Comparison of ENCODE assay signal across 20 cellular contexts in genomic region chr13:32455594-32455903, GRCh38. TPM values are rescaled to one million over a fixed set of nuclear protein-coding genes. Genes with fewer than 3 reads are reported as not detected.
A peak's percentile ranks its signal among the peaks of the same experiment; 100 is the strongest.
DNase-seq lines count a peak whose midpoint lies in the region; ATAC-seq, FAIRE-seq and TF ChIP-seq lines count a peak whose summit lies in the region.
"Had no signal": no experiment of that assay in that cellular context is flagged by ENCODE, and none has a peak within 500 bp of the region (broad histone marks: within the 10 kb centered on the region; RNA-seq: fewer than 3 reads in every experiment).

No MANE protein-coding gene starts in this region.

- no peak overlapping the region for H3K14ac ChIP-seq in mesenchymal stem cell (ENCODE audit: low read length in 2 of 2)

- ATAC-seq in HepG2 (no peak), right lobe of liver (no peak), psoas muscle (no peak)
- no peak for ATAC-seq in activated T-helper 17 cell treated with anti-CD3 and anti-CD28 coated beads, Interleukin-2, amount 50 U/mL, for 72 hours (replicated peaks)
- ATAC-seq: GM12878 had no signal

- no peak overlapping the region for H3K23ac ChIP-seq in mesenchymal stem cell (ENCODE audit: low read length in 2 of 2)

- in situ Hi-C loops in HepG2 (cut with HindIII; ENCODE audit: extremely low pct_ligation_motif_present, low pct_unique_long_range_greater_than_20kb) = no loop called here

- H3K9ac ChIP-seq in HepG2 (ENCODE audit: insufficient read depth, low read depth, low read length) = peak overlapping the region; percentile 41; the same call in 1 of the 2 replicates
- H3K9ac ChIP-seq in neural progenitor cell = no peak overlapping the region
- H3K9ac ChIP-seq in mesenchymal stem cell (ENCODE audit: low read length) = no peak overlapping the region
- H3K9ac ChIP-seq: BLaER1 treated with 17β-estradiol and CSF1 and Interleukin-3, amounts not matched to agents 10 nM and 100 nM had no signal

- no peak overlapping the region for H3K18ac ChIP-seq in mesenchymal stem cell (ENCODE audit: low read depth in 1 of 2, low read length in 2 of 2)

- H3K4me1 ChIP-seq in HepG2 (ENCODE audit: insufficient read depth, low read length) (peaks cover 42% of the 10 kb centered on the region), right lobe of liver (peaks cover 0 to 8% (median 0%) of the 10 kb centered on the region in 4 donors), neural progenitor cell (no peaks in the 10 kb centered on the region), psoas muscle (peaks cover 8% of the 10 kb centered on the region), mesenchymal stem cell (ENCODE audit: control insufficient read depth, insufficient read depth, low read depth, low read length) (peaks cover 1% of the 10 kb centered on the region)

- no peak overlapping the region for H2AFZ ChIP-seq in HepG2 (ENCODE audit: low read length)
- no peak overlapping the region for H2AFZ ChIP-seq in neural progenitor cell (replicated peaks)
- no peak overlapping the region for H2AFZ ChIP-seq in mesenchymal stem cell (ENCODE audit: low read depth, low read length)

- no peak overlapping the region for H3K4ac ChIP-seq in mesenchymal stem cell (ENCODE audit: low read depth in 1 of 2, low read length in 2 of 2)

- DNase-seq in HepG2 (ENCODE audit: low spot score) = no peak
- no peak for DNase-seq in right lobe of liver
- no peak for DNase-seq in neural progenitor cell (ENCODE audit: low spot score)
- DNase-seq in psoas muscle = no peak
- DNase-seq in mesenchymal stem cell = no peak
- DNase-seq in KG1 (lab: John Stamatoyannopoulos, UW) = no peak
- DNase-seq: CD4-positive, CD25-positive, alpha-beta regulatory T cell; CD8-positive, alpha-beta memory T cell; COR-L47; DMS 273 treated with DMSO at 0.1 percent for 48 hours; DMS53; DND-41; EL; H9 had no signal

- no peak for TF ChIP-seq RAD21 in HepG2 (CRISPR knock-in tag; IDR thresholded peaks at IDR 0.05)

- H3K9me3 Mint-ChIP-seq in activated T-helper 17 cell treated with anti-CD3 and anti-CD28 coated beads, Interleukin-2, amount 50 U/mL, for 72 hours = peaks cover 12% of the 10 kb centered on the region
- H3K9me3 Mint-ChIP-seq in neural progenitor cell = peaks cover 32% of the 10 kb centered on the region

- H3K27ac ChIP-seq in HepG2 (ENCODE audit: extremely low read length, insufficient read depth, low read length) (peak overlapping the region; percentile 54), right lobe of liver (no peak overlapping the region), neural progenitor cell (no peak overlapping the region), psoas muscle (peak overlapping the region; percentile 56), mesenchymal stem cell (ENCODE audit: low read length, poor library complexity, severe bottlenecking) (no peak overlapping the region)
- H3K27ac ChIP-seq: BLaER1 treated with 17β-estradiol and CSF1 and Interleukin-3, amounts not matched to agents 10 nM and 100 nM had no signal

- peak overlapping the region; percentile 2 for H3K27ac Mint-ChIP-seq in activated T-helper 17 cell treated with anti-CD3 and anti-CD28 coated beads, Interleukin-2, amount 50 U/mL, for 72 hours
- H3K27ac Mint-ChIP-seq in neural progenitor cell = no peak overlapping the region
- H3K27ac Mint-ChIP-seq: B cell had no signal

- H3K4me2 ChIP-seq in HepG2 (ENCODE audit: low read depth, low read length) = peak overlapping the region; percentile 62
- H3K4me2 ChIP-seq in neural progenitor cell = no peak overlapping the region
- H3K4me2 ChIP-seq in mesenchymal stem cell (ENCODE audit: low read length, poor library complexity, severe bottlenecking) = no peak overlapping the region
- H3K4me2 ChIP-seq: BLaER1 treated with 17β-estradiol and CSF1 and Interleukin-3, amounts not matched to agents 10 nM and 100 nM had no signal

- H2BK5ac ChIP-seq in mesenchymal stem cell (ENCODE audit: low read depth, low read length, poor library complexity, severe bottlenecking) = no peak overlapping the region

- no peaks in the 10 kb centered on the region for H3K27me3 Mint-ChIP-seq in activated T-helper 17 cell treated with anti-CD3 and anti-CD28 coated beads, Interleukin-2, amount 50 U/mL, for 72 hours
- H3K27me3 Mint-ChIP-seq in neural progenitor cell (ENCODE audit: insufficient read depth, low read depth) = peaks cover 5% of the 10 kb centered on the region
- H3K27me3 Mint-ChIP-seq: B cell; CD4-positive, CD25-positive, alpha-beta regulatory T cell; CD8-positive, alpha-beta memory T cell had no signal

- H3K79me1 ChIP-seq in mesenchymal stem cell (replicated peaks; ENCODE audit: low read length, poor library complexity, severe bottlenecking) = peaks cover 20% of the 10 kb centered on the region

- POLR2A ChIA-PET in HepG2 (lab: Yijun Ruan, JAX) = interaction anchor here (0.7 kb wide), 1 partner anchor 27 kb away, joined by 3 read pairs; the partner anchor contains the start of gene N4BP2L1

- TF ChIP-seq CTCF in HepG2 (CRISPR knock-in tag; IDR thresholded peaks at IDR 0.05) (no peak), right lobe of liver (IDR thresholded peaks at IDR 0.05) (no peak), neural progenitor cell (IDR thresholded peaks at IDR 0.05) (no peak), psoas muscle (IDR thresholded peaks at IDR 0.05) (no peak)

- H2BK120ac ChIP-seq in mesenchymal stem cell (ENCODE audit: low read depth, low read length) = no peak overlapping the region

- no peak overlapping the region for H4K91ac ChIP-seq in mesenchymal stem cell (ENCODE audit: low read length)

- peaks cover 27% of the 10 kb centered on the region for H3K36me3 Mint-ChIP-seq in activated T-helper 17 cell treated with anti-CD3 and anti-CD28 coated beads, Interleukin-2, amount 50 U/mL, for 72 hours (ENCODE audit: low read depth)
- peaks cover 13% of the 10 kb centered on the region for H3K36me3 Mint-ChIP-seq in neural progenitor cell

- H3K27me3 ChIP-seq in HepG2 (ENCODE audit: control insufficient read depth in 1 of 2, insufficient read depth in 2 of 2, low read length in 2 of 2) = no peaks in the 10 kb centered on the region
- H3K27me3 ChIP-seq in right lobe of liver = no peaks in the 10 kb centered on the region
- no peaks in the 10 kb centered on the region for H3K27me3 ChIP-seq in neural progenitor cell
- H3K27me3 ChIP-seq in psoas muscle (ENCODE audit: insufficient read depth in 3 of 3, low read length in 2 of 3) = no peaks in the 10 kb centered on the region
- H3K27me3 ChIP-seq in mesenchymal stem cell (ENCODE audit: control insufficient read depth in 1 of 2, insufficient read depth in 1 of 2, low read length in 2 of 2) = no peaks in the 10 kb centered on the region
- H3K27me3 ChIP-seq: BLaER1 treated with 17β-estradiol and CSF1 and Interleukin-3, amounts not matched to agents 10 nM and 100 nM had no signal

- peak overlapping the region in 1 of 3 experiments; percentile 6; a peak in 1 of 6 replicates for H3K4me3 ChIP-seq in HepG2 (replicated peaks in 1 of 3; ENCODE audit: insufficient read depth in 1 of 3, low read depth in 2 of 3, low read length in 3 of 3)
- no peak overlapping the region for H3K4me3 ChIP-seq in right lobe of liver
- H3K4me3 ChIP-seq in neural progenitor cell = no peak overlapping the region
- no peak overlapping the region for H3K4me3 ChIP-seq in psoas muscle
- no peak overlapping the region for H3K4me3 ChIP-seq in mesenchymal stem cell (ENCODE audit: insufficient read depth in 1 of 2, low read depth in 1 of 2, low read length in 2 of 2)
- H3K4me3 ChIP-seq: BLaER1 treated with 17β-estradiol and CSF1 and Interleukin-3, amounts not matched to agents 10 nM and 100 nM; GM12878 had no signal

- no peaks in the 10 kb centered on the region for H3F3A ChIP-seq in neural progenitor cell (ENCODE audit: low read depth)

- TF ChIP-seq POLR2A in HepG2 (IDR thresholded peaks at IDR 0.05; ENCODE audit: insufficient read depth in 1 of 2, low read depth in 2 of 2, low read length in 2 of 2) = no peak
- TF ChIP-seq POLR2A in right lobe of liver (IDR thresholded peaks at IDR 0.05) = no peak

- H2BK15ac ChIP-seq in mesenchymal stem cell (ENCODE audit: low read depth, poor library complexity, severe bottlenecking) = no peak overlapping the region

- no peaks in the 10 kb centered on the region for H3K36me3 ChIP-seq in HepG2 (replicated peaks in 1 of 2; ENCODE audit: control insufficient read depth in 1 of 2, insufficient read depth in 2 of 2, low read length in 2 of 2)
- no peaks in the 10 kb centered on the region for H3K36me3 ChIP-seq in right lobe of liver
- H3K36me3 ChIP-seq in neural progenitor cell = no peaks in the 10 kb centered on the region
- H3K36me3 ChIP-seq in psoas muscle (ENCODE audit: insufficient read depth in 1 of 2, low read depth in 1 of 2) = peaks cover 0 to 4% of the 10 kb centered on the region in 2 donors
- peaks cover 27 to 75% of the 10 kb centered on the region in 2 experiments for H3K36me3 ChIP-seq in mesenchymal stem cell (ENCODE audit: control insufficient read depth in 1 of 2, insufficient read depth in 2 of 2, low read depth in 1 of 2, low read length in 2 of 2)

- no peaks in the 10 kb centered on the region for H4K20me1 ChIP-seq in HepG2 (ENCODE audit: insufficient read depth, low read length)
- H4K20me1 ChIP-seq in neural progenitor cell (ENCODE audit: low read depth) = no peaks in the 10 kb centered on the region
- H4K20me1 ChIP-seq: BLaER1 treated with 17β-estradiol and CSF1 and Interleukin-3, amounts not matched to agents 10 nM and 100 nM had no signal

- H3K9me3 ChIP-seq in HepG2 (ENCODE audit: low read length) = peaks cover 21% of the 10 kb centered on the region
- H3K9me3 ChIP-seq in right lobe of liver = peaks cover 0 to 9% (median 0%) of the 10 kb centered on the region in 4 donors
- peaks cover 9% of the 10 kb centered on the region for H3K9me3 ChIP-seq in neural progenitor cell (ENCODE audit: low read depth)
- peaks cover 22% of the 10 kb centered on the region for H3K9me3 ChIP-seq in psoas muscle
- H3K9me3 ChIP-seq in mesenchymal stem cell (ENCODE audit: control insufficient read depth, low read length) = peaks cover 34% of the 10 kb centered on the region

- H3K79me2 ChIP-seq in HepG2 (ENCODE audit: insufficient read depth, low read length) (no peaks in the 10 kb centered on the region), neural progenitor cell (ENCODE audit: low read depth) (no peaks in the 10 kb centered on the region)

- H3K4me1 Mint-ChIP-seq in activated T-helper 17 cell treated with anti-CD3 and anti-CD28 coated beads, Interleukin-2, amount 50 U/mL, for 72 hours = peaks cover 6% of the 10 kb centered on the region
- H3K4me1 Mint-ChIP-seq in neural progenitor cell = no peaks in the 10 kb centered on the region
- H3K4me1 Mint-ChIP-seq: B cell, H9 had no signal

- H2BK12ac ChIP-seq in mesenchymal stem cell (ENCODE audit: low read length in 2 of 2) = no peak overlapping the region

- WGBS in HepG2 (ENCODE audit: low lambda C conversion rate) = no CpG with 5 or more reads among the region's 2 CpGs
- no CpG with 5 or more reads among the region's 2 CpGs for WGBS in right lobe of liver (ENCODE audit: insufficient coverage, low coverage, low lambda C conversion rate, missing lambda C conversion rate)
- 93 to 97% (median 94%) methylated on average over 2 of the region's 2 CpGs for WGBS in psoas muscle, 3 donors
- 96% methylated on average over 2 of the region's 2 CpGs for WGBS in mesenchymal stem cell

- no TSS peak for BruUV-seq in HepG2 (replicated peaks; lab: Mats Ljungman, UMichigan)

- FAIRE-seq in HepG2 (lab: Jason Lieb, UNC) = no peak
- FAIRE-seq: GM12878, H1, HTR-8/SVneo had no signal

- no peak overlapping the region for H3K4me3 Mint-ChIP-seq in activated T-helper 17 cell treated with anti-CD3 and anti-CD28 coated beads, Interleukin-2, amount 50 U/mL, for 72 hours
- H3K4me3 Mint-ChIP-seq in neural progenitor cell = peak overlapping the region; percentile 5
- H3K4me3 Mint-ChIP-seq: B cell; CD4-positive, CD25-positive, alpha-beta regulatory T cell; CD8-positive, alpha-beta memory T cell; H9 had no signal

- H4K8ac ChIP-seq in mesenchymal stem cell (ENCODE audit: low read length) = no peak overlapping the region

- intact Hi-C loops in HepG2 (cut with micrococcal nuclease; ENCODE audit: unreplicated experiment) = no loop called here
- intact Hi-C loops in right lobe of liver (cut with DNase I) = no loop called here
- intact Hi-C loops in psoas muscle (cut with DNase I) = no loop called here

- CTCF ChIA-PET in HepG2 (lab: Yijun Ruan, JAX; ENCODE audit: low intra/inter-chr PET ratio, low total read pairs) = no interaction called here

- TF ChIP-seq EP300 in HepG2 (IDR thresholded peaks at IDR 0.05; ENCODE audit: low read depth in 2 of 2, low read length in 2 of 2) (no peak), HepG2 (CRISPR knock-in tag; IDR thresholded peaks at IDR 0.05; ENCODE audit: borderline replicate concordance) (no peak)

- H2AK5ac ChIP-seq in mesenchymal stem cell (ENCODE audit: low read length, severe bottlenecking) = no peak overlapping the region

RNA-seq across cellular contexts. Expression of gene N4BP2L1, which starts 27.6 kb away (rescaled TPM):
- total RNA-seq in HepG2 (2016; rRNA removed; fragmentation: Illumina TruSeq; extraction: Trizol) = 11.8 and 13.2 TPM in 2 replicates
- total RNA-seq in HepG2 (2016; cell fraction: cytosol; rRNA removed; fragmentation: Illumina TruSeq; extraction: Trizol; ENCODE audit: low read depth) = 3.8 and 4.6 TPM in 2 replicates
- 11.6 and 12.8 TPM in 2 replicates for total RNA-seq in HepG2 (2016; cell fraction: insoluble cytoplasmic fraction; rRNA removed; fragmentation: Illumina TruSeq; extraction: Trizol)
- total RNA-seq in HepG2 (2016; cell fraction: membrane; rRNA removed; fragmentation: Illumina TruSeq; extraction: Trizol) = 8.3 and 8.8 TPM in 2 replicates
- total RNA-seq in HepG2 (2016; cell fraction: nucleus; rRNA removed; fragmentation: Illumina TruSeq; extraction: Trizol) = 13.1 and 18.3 TPM in 2 replicates
- polyA plus RNA-seq in HepG2 (2011; rRNA removed) = 30.4 and 34.5 TPM in 2 replicates
- polyA plus RNA-seq in HepG2 (2011; cell fraction: cytosol; rRNA removed) = 15.0 and 21.1 TPM in 2 replicates
- 27.0 and 36.1 TPM in 2 replicates for polyA plus RNA-seq in HepG2 (2011; cell fraction: nucleus; rRNA removed)
- 30.9 and 33.4 TPM in 2 replicates for polyA plus RNA-seq in HepG2 (2012)
- 3.5 and 4.7 TPM in 2 replicates for polyA plus RNA-seq in HepG2 (2016; cell fraction: cytosol; fragmentation: Illumina TruSeq; extraction: Trizol; ENCODE audit: low read depth)
- polyA plus RNA-seq in HepG2 (2016; cell fraction: insoluble cytoplasmic fraction; fragmentation: Illumina TruSeq; extraction: Trizol; ENCODE audit: low read depth) = 13.1 and 14.1 TPM in 2 replicates
- 9.2 and 9.4 TPM in 2 replicates for polyA plus RNA-seq in HepG2 (2016; cell fraction: membrane; fragmentation: Illumina TruSeq; extraction: Trizol; ENCODE audit: low read depth)
- polyA plus RNA-seq in HepG2 (2016; cell fraction: nucleus; fragmentation: Illumina TruSeq; extraction: Trizol; ENCODE audit: insufficient read depth, low read depth) = 29.5 and 35.4 TPM in 2 replicates
- 8.4 TPM in 1 of 2 replicates, not detected in the other for polyA minus RNA-seq in HepG2 (2011; rRNA and poly(A)+ RNA removed; ENCODE audit: low replicate concordance)
- 11.7 and 12.8 TPM in 2 replicates for polyA minus RNA-seq in HepG2 (2011; cell fraction: cytosol; rRNA and poly(A)+ RNA removed)
- polyA minus RNA-seq in HepG2 (2011; cell fraction: nucleus; rRNA and poly(A)+ RNA removed) = 45.6 and 48.0 TPM in 2 replicates
- total RNA-seq in right lobe of liver = 10 to 100 TPM; 17.4 to 56.9 (median 26.5) TPM
- 10 to 100 TPM; 20.6 to 62.0 TPM for total RNA-seq in activated T-helper 17 cell treated with anti-CD3 and anti-CD28 coated beads, Interleukin-2, amount 50 U/mL, for 72 hours
- total RNA-seq in neural progenitor cell (ENCODE audit: low replicate concordance) = 0.77 and 1.2 TPM in 2 replicates
- total RNA-seq in psoas muscle = 1 to 10 TPM; 2.7 to 7.3 (median 4.8) TPM
- 1 to 10 TPM; 2.7 to 3.9 (median 3.4) TPM for polyA plus RNA-seq in psoas muscle
- polyA plus RNA-seq in mesenchymal stem cell (2013, experiment 1 of 2) = 1.9 TPM
- polyA plus RNA-seq in mesenchymal stem cell (2013, experiment 2 of 2) = 1.6 TPM

Comparison
In these comparisons a context has a peak if more than half of its experiments do, and no peak if none do; other contexts are left out.
1. H3K27ac ChIP-seq: peak in HepG2 (single experiment) and psoas muscle (single experiment); none in right lobe of liver (0 of 3), neural progenitor cell (single experiment) and mesenchymal stem cell (single experiment).